8 cellular contexts compared by ENCODE assay signal in genomic region chr2:127416486-127417001, GRCh38. TPM values are rescaled to one million over a fixed set of nuclear protein-coding genes. Genes with fewer than 3 reads are reported as not detected.
DNase-seq lines count a peak whose midpoint lies in the region; ATAC-seq and TF ChIP-seq lines count a peak whose summit lies in the region.

No MANE protein-coding gene starts in this region.

- WGBS in mesenchymal stem cell: 75% methylated on average over 5 of the region's 6 CpGs

- peaks cover 15% of the 10 kb centered on the region for H3K4me1 ChIP-seq in CD4-positive, CD25-positive, alpha-beta regulatory T cell (ENCODE audit: control insufficient read depth, insufficient read depth, low read length, poor library complexity, severe bottlenecking)
- peaks cover 4% of the 10 kb centered on the region; the same call in 1 of the 2 replicates for H3K4me1 ChIP-seq in GM23338 (ENCODE audit: insufficient read depth)
- peaks cover 43% of the 10 kb centered on the region for H3K4me1 ChIP-seq in mesenchymal stem cell (ENCODE audit: control insufficient read depth, insufficient read depth, low read depth, low read length)

- H3K4me3 ChIP-seq in CD4-positive, CD25-positive, alpha-beta regulatory T cell (ENCODE audit: low read depth, low read length): peak overlapping the region; percentile 63
- H3K4me3 ChIP-seq in GM23338 (peak overlapping the region; percentile 66), mesenchymal stem cell (ENCODE audit: insufficient read depth in 1 of 2, low read depth in 1 of 2, low read length in 2 of 2) (no peak overlapping the region)

- H3K4me1 Mint-ChIP-seq in CD4-positive, CD25-positive, alpha-beta regulatory T cell: peaks cover 3 to 28% (median 14%) of the 10 kb centered on the region in 4 donors
- H3K4me1 Mint-ChIP-seq in GM23338: peaks cover 10% of the 10 kb centered on the region
- peaks cover 27% of the 10 kb centered on the region for H3K4me1 Mint-ChIP-seq in activated CD4-positive, alpha-beta memory T cell treated with anti-CD3 and anti-CD28 coated beads, Interleukin-2, amount 10 ng/mL, durations not matched to agents 7 days and 5 days

- POLR2A ChIA-PET in activated CD4-positive, alpha-beta memory T cell treated with anti-CD3 and anti-CD28 coated beads, Interleukin-2, amount 10 ng/mL, durations not matched to agents 7 days and 5 days (lab: Charles Lee): interaction anchor here (0.9 to 1.7 kb wide), 3 partner anchors 8 to 123 kb away, joined by 4 to 10 read pairs (median 6); partner anchors contain the start of genes ERCC3 and IWS1

- no peak for ATAC-seq in CD4-positive, CD25-positive, alpha-beta regulatory T cell (ENCODE audit: low read depth in 2 of 2)
- no peak for ATAC-seq in GM23338
- no peak for ATAC-seq in GM19328 (IDR thresholded peaks at IDR 0.05; ENCODE audit: unreplicated experiment)
- ATAC-seq in HG03342 (IDR thresholded peaks at IDR 0.05; ENCODE audit: unreplicated experiment): no peak

- no peak overlapping the region for H3K27ac ChIP-seq in CD4-positive, CD25-positive, alpha-beta regulatory T cell (ENCODE audit: insufficient read depth, low read length, poor library complexity, severe bottlenecking)
- H3K27ac ChIP-seq in GM23338 (ENCODE audit: low read depth) (no peak overlapping the region), mesenchymal stem cell (ENCODE audit: low read length, poor library complexity, severe bottlenecking) (no peak overlapping the region)

- no peak overlapping the region for H3K4ac ChIP-seq in mesenchymal stem cell (ENCODE audit: low read depth in 1 of 2, low read length in 2 of 2)

- no peak overlapping the region for H2BK120ac ChIP-seq in mesenchymal stem cell (ENCODE audit: low read depth, low read length)

- peak overlapping the region; percentile 100 for H2AFZ ChIP-seq in GM23338
- no peak overlapping the region for H2AFZ ChIP-seq in mesenchymal stem cell (ENCODE audit: low read depth, low read length)

- H3F3A ChIP-seq in GM23338 (replicated peaks; ENCODE audit: low read depth): 0 out of 2 replicates have a peak, but pooled peaks cover 4% of the 10 kb centered on the region

- no peak for TF ChIP-seq POLR2A in erythroblast (IDR thresholded peaks at IDR 0.05; ENCODE audit: low read length)

- H3K9me3 Mint-ChIP-seq in CD4-positive, CD25-positive, alpha-beta regulatory T cell: peaks cover 0 to 2% (median 0%) of the 10 kb centered on the region in 7 donors
- peaks cover 4% of the 10 kb centered on the region; the same call in 2 of the 3 replicates for H3K9me3 Mint-ChIP-seq in GM23338
- no peaks in the 10 kb centered on the region for H3K9me3 Mint-ChIP-seq in activated CD4-positive, alpha-beta memory T cell treated with anti-CD3 and anti-CD28 coated beads, Interleukin-2, amount 10 ng/mL, durations not matched to agents 7 days and 5 days

- DNase-seq in CD4-positive, CD25-positive, alpha-beta regulatory T cell: peak in 1 of 3 donors; percentile 41
- DNase-seq in GM23338 (ENCODE audit: low spot score) (no peak), mesenchymal stem cell (no peak), erythroblast (lab: John Stamatoyannopoulos, UW) (no peak), NCI-H2196 (lab: John Stamatoyannopoulos, UW; ENCODE audit: unreplicated experiment) (no peak)
- no peak for DNase-seq in activated CD4-positive, alpha-beta memory T cell treated with anti-CD3 and anti-CD28 coated beads, Interleukin-2, amount 10 ng/mL, durations not matched to agents 7 days and 5 days

- H3K4me2 ChIP-seq in GM23338: peak overlapping the region; percentile 90
- H3K4me2 ChIP-seq in mesenchymal stem cell (ENCODE audit: low read length, poor library complexity, severe bottlenecking): peak overlapping the region; percentile 87

- peak overlapping the region; percentile 78 to 90 (median 86) for H3K4me3 Mint-ChIP-seq in CD4-positive, CD25-positive, alpha-beta regulatory T cell
- H3K4me3 Mint-ChIP-seq in GM23338: peak overlapping the region; percentile 70
- H3K4me3 Mint-ChIP-seq in activated CD4-positive, alpha-beta memory T cell treated with anti-CD3 and anti-CD28 coated beads, Interleukin-2, amount 10 ng/mL, durations not matched to agents 7 days and 5 days: peak overlapping the region; percentile 59

- no peaks in the 10 kb centered on the region for H3K36me3 Mint-ChIP-seq in CD4-positive, CD25-positive, alpha-beta regulatory T cell
- H3K36me3 Mint-ChIP-seq in GM23338 (ENCODE audit: low read depth): peaks cover 7% of the 10 kb centered on the region; the same call in 1 of the 3 replicates
- H3K36me3 Mint-ChIP-seq in activated CD4-positive, alpha-beta memory T cell treated with anti-CD3 and anti-CD28 coated beads, Interleukin-2, amount 10 ng/mL, durations not matched to agents 7 days and 5 days (ENCODE audit: low read depth): no peaks in the 10 kb centered on the region

- peak overlapping the region; percentile 44 for H2BK15ac ChIP-seq in mesenchymal stem cell (ENCODE audit: low read depth, poor library complexity, severe bottlenecking)

- H3K27me3 ChIP-seq in CD4-positive, CD25-positive, alpha-beta regulatory T cell (ENCODE audit: control insufficient read depth, insufficient read depth, low read length): no peaks in the 10 kb centered on the region
- peaks cover 44% of the 10 kb centered on the region for H3K27me3 ChIP-seq in GM23338 (ENCODE audit: insufficient read depth)
- H3K27me3 ChIP-seq in mesenchymal stem cell (ENCODE audit: control insufficient read depth in 1 of 2, insufficient read depth in 1 of 2, low read length in 2 of 2): peaks cover 0 to 40% of the 10 kb centered on the region in 2 experiments

- H3K14ac ChIP-seq in mesenchymal stem cell (ENCODE audit: low read length in 2 of 2): peak overlapping the region in 1 of 2 experiments; percentile 42

- no peak overlapping the region for H3K9ac ChIP-seq in mesenchymal stem cell (ENCODE audit: low read length)

- H3K27ac Mint-ChIP-seq in CD4-positive, CD25-positive, alpha-beta regulatory T cell: peak overlapping the region; percentile 7 to 93 (median 75)
- no peak overlapping the region for H3K27ac Mint-ChIP-seq in GM23338
- H3K27ac Mint-ChIP-seq in activated CD4-positive, alpha-beta memory T cell treated with anti-CD3 and anti-CD28 coated beads, Interleukin-2, amount 10 ng/mL, durations not matched to agents 7 days and 5 days: no peak overlapping the region

- CTCF ChIA-PET in activated CD4-positive, alpha-beta memory T cell treated with anti-CD3 and anti-CD28 coated beads, Interleukin-2, amount 10 ng/mL, durations not matched to agents 7 days and 5 days (lab: Charles Lee): interaction anchor here (0.6 to 1.8 kb wide), 6 partner anchors 9 to 517 kb away, joined by 3 to 6 read pairs (median 4); no protein-coding TSS in a partner anchor

- peak overlapping the region; percentile 76 for H4K8ac ChIP-seq in mesenchymal stem cell (ENCODE audit: low read length)

- H3K9me3 ChIP-seq in CD4-positive, CD25-positive, alpha-beta regulatory T cell (ENCODE audit: control insufficient read depth in 2 of 2, low read length in 2 of 2): peaks cover 0 to 2% of the 10 kb centered on the region in 2 experiments
- no peaks in the 10 kb centered on the region for H3K9me3 ChIP-seq in mesenchymal stem cell (ENCODE audit: control insufficient read depth, low read length)

- H3K79me2 ChIP-seq in GM23338 (replicated peaks; ENCODE audit: insufficient read depth): no peaks in the 10 kb centered on the region

- H3K79me1 ChIP-seq in mesenchymal stem cell (replicated peaks; ENCODE audit: low read length, poor library complexity, severe bottlenecking): no peaks in the 10 kb centered on the region

- no peak overlapping the region for H3K23ac ChIP-seq in mesenchymal stem cell (ENCODE audit: low read length in 2 of 2)

- H2AK5ac ChIP-seq in mesenchymal stem cell (ENCODE audit: low read length, severe bottlenecking): peak overlapping the region; percentile 81

- no peak for TF ChIP-seq CTCF in GM23338 (conservative IDR thresholded peaks at IDR 0.05; ENCODE audit: low read depth in 2 of 2)

- peak overlapping the region in 1 of 2 experiments; percentile 43 for H2BK12ac ChIP-seq in mesenchymal stem cell (ENCODE audit: low read length in 2 of 2)

- no peak overlapping the region for H2BK5ac ChIP-seq in mesenchymal stem cell (ENCODE audit: low read depth, low read length, poor library complexity, severe bottlenecking)

- H3K18ac ChIP-seq in mesenchymal stem cell (ENCODE audit: low read depth in 1 of 2, low read length in 2 of 2): peak overlapping the region in 1 of 2 experiments; percentile 76

- H4K91ac ChIP-seq in mesenchymal stem cell (ENCODE audit: low read length): no peak overlapping the region

- H4K20me1 ChIP-seq in GM23338 (replicated peaks; ENCODE audit: insufficient read depth): no peaks in the 10 kb centered on the region; the same call in 1 of the 2 replicates

- H3K9me2 ChIP-seq in GM23338 (ENCODE audit: insufficient read depth): no peaks in the 10 kb centered on the region

- H3K27me3 Mint-ChIP-seq in CD4-positive, CD25-positive, alpha-beta regulatory T cell: peaks cover under 1% of the 10 kb centered on the region
- H3K27me3 Mint-ChIP-seq in GM23338 (ENCODE audit: insufficient read depth, low read depth, poor library complexity): peaks cover 37% of the 10 kb centered on the region
- peaks cover 42% of the 10 kb centered on the region for H3K27me3 Mint-ChIP-seq in activated CD4-positive, alpha-beta memory T cell treated with anti-CD3 and anti-CD28 coated beads, Interleukin-2, amount 10 ng/mL, durations not matched to agents 7 days and 5 days

- no peaks in the 10 kb centered on the region for H3K36me3 ChIP-seq in CD4-positive, CD25-positive, alpha-beta regulatory T cell (ENCODE audit: control insufficient read depth, insufficient read depth, low read length)
- no peaks in the 10 kb centered on the region for H3K36me3 ChIP-seq in GM23338 (ENCODE audit: insufficient read depth)
- H3K36me3 ChIP-seq in mesenchymal stem cell (ENCODE audit: control insufficient read depth in 1 of 2, insufficient read depth in 2 of 2, low read depth in 1 of 2, low read length in 2 of 2): no peaks in the 10 kb centered on the region

RNA-seq across cellular contexts. Expression of gene PROC, which starts 1.7 kb away (rescaled TPM):
- total RNA-seq in CD4-positive, CD25-positive, alpha-beta regulatory T cell: not detected
- polyA plus RNA-seq in CD4-positive, CD25-positive, alpha-beta regulatory T cell: under 1 TPM in 1 of 4 donors, not detected in 3; 0.35 TPM
- 1.2 and 1.7 TPM in 2 replicates for total RNA-seq in GM23338 (2014; rRNA removed; shearing (Covaris generic))
- polyA plus RNA-seq in GM23338 (2016; fragmentation: Nextera tagmentation; extraction: Ambion mirVana): 2.4 and 2.7 TPM in 2 replicates
- not detected for total RNA-seq in activated CD4-positive, alpha-beta memory T cell treated with anti-CD3 and anti-CD28 coated beads, Interleukin-2, amount 10 ng/mL, durations not matched to agents 7 days and 5 days
- 0.06 TPM for polyA plus RNA-seq in mesenchymal stem cell (2013, experiment 1 of 2)
- not detected for polyA plus RNA-seq in mesenchymal stem cell (2013, experiment 2 of 2)

RNA-seq across cellular contexts. Expression of gene MAP3K2, which starts 28.8 kb away (rescaled TPM):
- total RNA-seq in CD4-positive, CD25-positive, alpha-beta regulatory T cell: 95.7 TPM
- 10 to 100 TPM; 48.4 to 65.7 (median 50.5) TPM for polyA plus RNA-seq in CD4-positive, CD25-positive, alpha-beta regulatory T cell
- total RNA-seq in GM23338 (2014; rRNA removed; shearing (Covaris generic)): 23.5 and 24.7 TPM in 2 replicates
- 7.3 and 10.2 TPM in 2 replicates for polyA plus RNA-seq in GM23338 (2016; fragmentation: Nextera tagmentation; extraction: Ambion mirVana)
- 10 to 100 TPM; 56.2 to 59.6 TPM for total RNA-seq in activated CD4-positive, alpha-beta memory T cell treated with anti-CD3 and anti-CD28 coated beads, Interleukin-2, amount 10 ng/mL, durations not matched to agents 7 days and 5 days
- 19.4 TPM for polyA plus RNA-seq in mesenchymal stem cell (2013, experiment 1 of 2)
- polyA plus RNA-seq in mesenchymal stem cell (2013, experiment 2 of 2): 19.7 TPM

Comparison
In these comparisons a context has a peak if more than half of its experiments do, and no peak if none do; other contexts are left out.
1. H3K4me3 ChIP-seq: peak in CD4-positive, CD25-positive, alpha-beta regulatory T cell (single experiment) and GM23338 (single experiment); none in mesenchymal stem cell (0 of 2).
2. H3K27ac Mint-ChIP-seq: peak in CD4-positive, CD25-positive, alpha-beta regulatory T cell (3 of 3); none in GM23338 (single experiment) and activated CD4-positive, alpha-beta memory T cell treated with anti-CD3 and anti-CD28 coated beads, Interleukin-2, amount 10 ng/mL, durations not matched to agents 7 days and 5 days (single experiment).
3. Peak in every context shown above with its lines, with median percentiles within 50 percentile points of each other: H3K4me3 Mint-ChIP-seq.